17 cellular contexts compared by ENCODE assay signal in genomic region chr12:92796650-92797049, GRCh38.
DNase-seq lines count a peak whose midpoint lies in the region; ATAC-seq and TF ChIP-seq lines count a peak whose summit lies in the region.
"Had no signal": no experiment of that assay in that cellular context is flagged by ENCODE, and none has a peak within 500 bp of the region (broad histone marks: within the 10 kb centered on the region; RNA-seq: fewer than 3 reads in every experiment).

No MANE protein-coding gene starts in this region.

- peak; percentile 4 for DNase-seq in EL
- peak; percentile 2 for DNase-seq in HS-5 (ENCODE audit: low read depth)
- peak; percentile 10 for DNase-seq in astrocyte of the spinal cord (ENCODE audit: low read depth, low spot score)
- DNase-seq in iris pigment epithelial cell (ENCODE audit: low read depth): peak; percentile 24
- DNase-seq in glomerular visceral epithelial cell (ENCODE audit: extremely low spot score): no peak
- no peak for DNase-seq in natural killer cell treated with Interleukin-12 subunit alpha and Interleukin-12 subunit beta and Interleukin-15 and Interleukin-18, amount 100 ng/mL, for 72 hours (ENCODE audit: low spot score)
- no peak for DNase-seq in NCI-H187 treated with DMSO at 0.1 percent for 48 hours (lab: John Stamatoyannopoulos, UW)
- DNase-seq: CD8-positive, alpha-beta memory T cell; NCI-H1436; NCI-H2081; NCI-H510A; NCI-H82; PC-9 had no signal

- no peak for TF ChIP-seq CTCF in astrocyte of the spinal cord (IDR thresholded peaks at IDR 0.05; ENCODE audit: low read depth, low read length)

- no peaks in the 10 kb centered on the region for H3K27me3 Mint-ChIP-seq in natural killer cell treated with Interleukin-12 subunit alpha and Interleukin-12 subunit beta and Interleukin-15 and Interleukin-18, amount 100 ng/mL, for 72 hours
- H3K27me3 Mint-ChIP-seq: CD8-positive, alpha-beta memory T cell had no signal

- peaks cover 4% of the 10 kb centered on the region in 2 donors for H3K4me1 Mint-ChIP-seq in natural killer cell treated with Interleukin-12 subunit alpha and Interleukin-12 subunit beta and Interleukin-15 and Interleukin-18, amount 100 ng/mL, for 72 hours (ENCODE audit: low read depth in 2 of 2)

- H3K4me3 ChIP-seq in astrocyte of the spinal cord (ENCODE audit: low read depth, low read length): no peak overlapping the region
- H3K4me3 ChIP-seq: A549; BLaER1 treated with 17β-estradiol and CSF1 and Interleukin-3, amounts not matched to agents 10 nM and 100 nM; PC-9; SK-N-MC had no signal

- in situ Hi-C loops in astrocyte of the spinal cord (cut with HindIII; ENCODE audit: low sequenced_read_pairs): no loop called here

- no peak overlapping the region for H3K27ac Mint-ChIP-seq in natural killer cell treated with Interleukin-12 subunit alpha and Interleukin-12 subunit beta and Interleukin-15 and Interleukin-18, amount 100 ng/mL, for 72 hours
- H3K27ac Mint-ChIP-seq: CD8-positive, alpha-beta memory T cell had no signal

- peaks cover 34% of the 10 kb centered on the region for H3K36me3 Mint-ChIP-seq in natural killer cell treated with Interleukin-12 subunit alpha and Interleukin-12 subunit beta and Interleukin-15 and Interleukin-18, amount 100 ng/mL, for 72 hours

- no peaks in the 10 kb centered on the region for H3K9me3 Mint-ChIP-seq in natural killer cell treated with Interleukin-12 subunit alpha and Interleukin-12 subunit beta and Interleukin-15 and Interleukin-18, amount 100 ng/mL, for 72 hours

- no peak for ATAC-seq in esophagus mucosa
- ATAC-seq in natural killer cell treated with Interleukin-12 subunit alpha and Interleukin-12 subunit beta and Interleukin-15 and Interleukin-18, amount 100 ng/mL, for 72 hours: no peak
- ATAC-seq: A549 had no signal

- H3K4me3 Mint-ChIP-seq in natural killer cell treated with Interleukin-12 subunit alpha and Interleukin-12 subunit beta and Interleukin-15 and Interleukin-18, amount 100 ng/mL, for 72 hours: no peak overlapping the region
- H3K4me3 Mint-ChIP-seq: CD8-positive, alpha-beta memory T cell had no signal

Comparison
In these comparisons a context has a peak if more than half of its experiments do, and no peak if none do; other contexts are left out.
1. DNase-seq: peak in EL (single experiment), HS-5 (single experiment), astrocyte of the spinal cord (single experiment) and iris pigment epithelial cell (single experiment); none in glomerular visceral epithelial cell (single experiment), natural killer cell treated with Interleukin-12 subunit alpha and Interleukin-12 subunit beta and Interleukin-15 and Interleukin-18, amount 100 ng/mL, for 72 hours (single experiment) and NCI-H187 treated with DMSO at 0.1 percent for 48 hours (single experiment).